Comparison of ENCODE assay signal across 15 cellular contexts in the genomic region with DNA sequence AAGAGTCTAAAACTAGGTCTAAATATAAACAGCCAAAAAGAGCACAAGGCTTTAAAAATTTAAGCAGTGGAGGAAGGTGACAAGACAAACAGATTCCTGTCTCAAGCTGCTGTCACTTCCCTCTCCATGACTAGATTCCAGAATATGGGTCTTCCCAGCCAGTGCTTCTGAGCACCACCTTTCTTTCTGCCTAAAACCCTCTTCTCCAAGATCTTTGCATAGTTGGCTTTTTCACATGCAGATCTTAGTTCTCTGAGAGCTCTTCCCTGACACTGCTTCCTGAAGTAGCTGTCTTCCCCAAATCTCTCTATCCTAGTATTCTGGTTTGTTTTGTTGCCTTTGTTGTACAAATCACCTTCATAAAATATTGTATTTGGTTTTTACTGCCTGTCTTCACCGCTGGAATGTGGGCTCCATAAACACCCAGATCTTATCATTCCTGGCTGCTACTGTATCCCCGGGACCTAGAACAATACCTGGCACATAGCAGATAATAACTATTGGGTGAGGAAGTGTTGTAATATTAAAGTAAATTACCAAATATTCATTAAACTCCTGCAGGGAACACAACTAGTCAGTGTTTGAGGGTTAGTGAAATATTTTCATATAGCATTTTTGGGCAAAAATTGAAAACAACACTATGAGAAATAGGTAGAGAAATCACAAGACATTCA.
A peak's percentile ranks its signal among the peaks of the same experiment; 100 is the strongest.
DNase-seq lines count a peak whose midpoint lies in the region; ATAC-seq and TF ChIP-seq lines count a peak whose summit lies in the region.
"Had no signal": no experiment of that assay in that cellular context is flagged by ENCODE, and none has a peak within 500 bp of the region (broad histone marks: within the 10 kb centered on the region; RNA-seq: fewer than 3 reads in every experiment).

No MANE protein-coding gene starts in this region.

- DNase-seq in heart left ventricle: no peak
- no peak for DNase-seq in Right ventricle myocardium inferior (ENCODE audit: missing footprints)
- DNase-seq in PC-3: peak; percentile 6
- DNase-seq in iPS DF 4.7 (ENCODE audit: extremely low read depth, low spot score): peak; percentile 7
- DNase-seq in thyroid gland: no peak
- no peak for DNase-seq in glutamatergic neuron
- no peak for DNase-seq in NCI-H1436 (lab: John Stamatoyannopoulos, UW)
- no peak for DNase-seq in DMS114 treated with DMSO at 0.1 percent for 48 hours (lab: John Stamatoyannopoulos, UW; ENCODE audit: unreplicated experiment)
- DNase-seq: 8988T, DMS 273 treated with DMSO at 0.1 percent for 48 hours, NCI-H146, NCI-H2081 treated with DMSO at 0.1 percent for 48 hours, NCI-H345 had no signal

- H3K36me3 ChIP-seq in heart left ventricle (no peaks in the 10 kb centered on the region), PC-3 (ENCODE audit: low read depth, low read length) (no peaks in the 10 kb centered on the region), thyroid gland (no peaks in the 10 kb centered on the region)
- H3K36me3 ChIP-seq: BLaER1 had no signal

- H3K27me3 Mint-ChIP-seq in glutamatergic neuron (ENCODE audit: unreplicated experiment): no peaks in the 10 kb centered on the region
- H3K27me3 Mint-ChIP-seq: IgD-negative memory B cell had no signal

- no peaks in the 10 kb centered on the region for H3K9me3 Mint-ChIP-seq in glutamatergic neuron (ENCODE audit: unreplicated experiment)

- no peaks in the 10 kb centered on the region for H4K20me1 ChIP-seq in PC-3 (ENCODE audit: low read length)
- H4K20me1 ChIP-seq: BLaER1 had no signal

- peak; percentile 32 to 58 (median 43) for ATAC-seq in heart left ventricle
- no peak for ATAC-seq in Right ventricle myocardium inferior
- no peak for ATAC-seq in PC-3

- no peaks in the 10 kb centered on the region for H3F3A ChIP-seq in PC-3 (ENCODE audit: low read length, unreplicated experiment)

- H3K79me2 ChIP-seq in PC-3 (ENCODE audit: low read length): no peaks in the 10 kb centered on the region

- H3K36me3 Mint-ChIP-seq in glutamatergic neuron (ENCODE audit: unreplicated experiment): no peaks in the 10 kb centered on the region
- H3K36me3 Mint-ChIP-seq: IgD-negative memory B cell had no signal

- H3K27ac ChIP-seq in heart left ventricle (peak overlapping the region in 7 of 12 donors; percentile 7 to 60 (median 35)), PC-3 (ENCODE audit: low read length) (no peak overlapping the region), thyroid gland (peak overlapping the region; percentile 54 to 92 (median 83))
- H3K27ac ChIP-seq: BLaER1 had no signal

- intact Hi-C loops in heart left ventricle (cut with DNase I) (loop anchor here in 1 of 10 donors (10.0 kb wide), 1 partner anchor 131 kb away; no protein-coding TSS in a partner anchor), Right ventricle myocardium inferior (cut with DNase I) (no loop called here), PC-3 (cut with micrococcal nuclease) (no loop called here), thyroid gland (cut with DNase I) (no loop called here)

- TF ChIP-seq POLR2A in heart left ventricle (IDR thresholded peaks at IDR 0.05) (no peak), thyroid gland (IDR thresholded peaks at IDR 0.05) (no peak)

- H3K4me3 ChIP-seq in heart left ventricle (no peak overlapping the region), PC-3 (ENCODE audit: low read length) (no peak overlapping the region), thyroid gland (replicated peaks in 1 of 3) (no peak overlapping the region)
- H3K4me3 ChIP-seq: BLaER1 had no signal

- no peaks in the 10 kb centered on the region for H3K27me3 ChIP-seq in heart left ventricle
- H3K27me3 ChIP-seq in PC-3 (ENCODE audit: low read length): peaks cover 19% of the 10 kb centered on the region
- no peaks in the 10 kb centered on the region for H3K27me3 ChIP-seq in thyroid gland
- H3K27me3 ChIP-seq: BLaER1 had no signal

- CTCF ChIA-PET in PC-3 (lab: Charles Lee): no interaction called here

- no peak for TF ChIP-seq CTCF in heart left ventricle (IDR thresholded peaks at IDR 0.05)
- no peak for TF ChIP-seq CTCF in PC-3 (conservative IDR thresholded peaks at IDR 0.05; ENCODE audit: low read depth, low read length)
- TF ChIP-seq CTCF in thyroid gland (IDR thresholded peaks at IDR 0.05): no peak
- TF ChIP-seq CTCF in glutamatergic neuron (IDR thresholded peaks at IDR 0.05; ENCODE audit: partially characterized antibody, unreplicated experiment): no peak

- H3K9me2 ChIP-seq in PC-3 (replicated peaks; ENCODE audit: low read length): no peaks in the 10 kb centered on the region

- H3K4me2 ChIP-seq in PC-3 (ENCODE audit: low read length): no peak overlapping the region
- H3K4me2 ChIP-seq: BLaER1 had no signal

- H3K27ac Mint-ChIP-seq in glutamatergic neuron (ENCODE audit: unreplicated experiment): no peak overlapping the region
- H3K27ac Mint-ChIP-seq: IgD-negative memory B cell had no signal

- H3K9me3 ChIP-seq in heart left ventricle (no peaks in the 10 kb centered on the region), PC-3 (ENCODE audit: low read length) (no peaks in the 10 kb centered on the region), thyroid gland (no peaks in the 10 kb centered on the region)
- H3K9me3 ChIP-seq: BLaER1 had no signal

- no TSS peak for BruUV-seq in PC-3 (replicated peaks; lab: Mats Ljungman, UMichigan)

- POLR2A ChIA-PET in PC-3 (lab: Charles Lee; ENCODE audit: unreplicated experiment): no interaction called here

- peaks cover 6% of the 10 kb centered on the region for H3K4me1 Mint-ChIP-seq in glutamatergic neuron (ENCODE audit: low read depth, unreplicated experiment)

- no peak overlapping the region for H2AFZ ChIP-seq in PC-3 (ENCODE audit: low read length)

- WGBS in heart left ventricle, 4 donors: 29 to 37% (median 32%) methylated on average over 2 of the region's 2 CpGs
- WGBS in thyroid gland, 2 donors: 23 to 26% methylated on average over 2 of the region's 2 CpGs

- H3K4me1 ChIP-seq in heart left ventricle (peaks cover 0 to 45% (median 20%) of the 10 kb centered on the region in 12 donors), PC-3 (ENCODE audit: insufficient read depth, low read length) (no peaks in the 10 kb centered on the region), thyroid gland (peaks cover 41 to 51% of the 10 kb centered on the region in 2 donors)

- H3K9ac ChIP-seq in PC-3 (ENCODE audit: low read length): no peak overlapping the region
- H3K9ac ChIP-seq: BLaER1 had no signal

- no peak overlapping the region for H3K4me3 Mint-ChIP-seq in glutamatergic neuron (ENCODE audit: unreplicated experiment)
- H3K4me3 Mint-ChIP-seq: IgD-negative memory B cell had no signal

Comparison
In these comparisons a context has a peak if more than half of its experiments do, and no peak if none do; other contexts are left out.
1. ATAC-seq: peak in heart left ventricle (4 of 4); none in Right ventricle myocardium inferior (single experiment) and PC-3 (single experiment).
2. DNase-seq: peak in PC-3 (single experiment) and iPS DF 4.7 (single experiment); none in heart left ventricle (0 of 5), Right ventricle myocardium inferior (single experiment), thyroid gland (0 of 2), glutamatergic neuron (single experiment), NCI-H1436 (single experiment) and DMS114 treated with DMSO at 0.1 percent for 48 hours (single experiment).